1 cellular context compared by ENCODE assay signal in genomic region chr17:44006581-44007345, GRCh38.
TF ChIP-seq lines count a peak whose summit lies in the region.

No MANE protein-coding gene starts in this region.

TF ChIP-seq in HepG2, 621 proteins besides CTCF, POLR2A, EP300 and RAD21 (continued from another document):
- no peak for TF ChIP-seq ZNF318 (CRISPR knock-in tag; IDR thresholded peaks at IDR 0.05)
- TF ChIP-seq ZNF30 (CRISPR knock-in tag; IDR thresholded peaks at IDR 0.05), result no peak
- TF ChIP-seq ZBTB38 (CRISPR knock-in tag; IDR thresholded peaks at IDR 0.05), result 0 out of 2 replicates have a peak, but pooled peaks have one; percentile 37
- peak; percentile 62 for TF ChIP-seq ZBTB33 (CRISPR knock-in tag; IDR thresholded peaks at IDR 0.05)
